In the genomic region with DNA sequence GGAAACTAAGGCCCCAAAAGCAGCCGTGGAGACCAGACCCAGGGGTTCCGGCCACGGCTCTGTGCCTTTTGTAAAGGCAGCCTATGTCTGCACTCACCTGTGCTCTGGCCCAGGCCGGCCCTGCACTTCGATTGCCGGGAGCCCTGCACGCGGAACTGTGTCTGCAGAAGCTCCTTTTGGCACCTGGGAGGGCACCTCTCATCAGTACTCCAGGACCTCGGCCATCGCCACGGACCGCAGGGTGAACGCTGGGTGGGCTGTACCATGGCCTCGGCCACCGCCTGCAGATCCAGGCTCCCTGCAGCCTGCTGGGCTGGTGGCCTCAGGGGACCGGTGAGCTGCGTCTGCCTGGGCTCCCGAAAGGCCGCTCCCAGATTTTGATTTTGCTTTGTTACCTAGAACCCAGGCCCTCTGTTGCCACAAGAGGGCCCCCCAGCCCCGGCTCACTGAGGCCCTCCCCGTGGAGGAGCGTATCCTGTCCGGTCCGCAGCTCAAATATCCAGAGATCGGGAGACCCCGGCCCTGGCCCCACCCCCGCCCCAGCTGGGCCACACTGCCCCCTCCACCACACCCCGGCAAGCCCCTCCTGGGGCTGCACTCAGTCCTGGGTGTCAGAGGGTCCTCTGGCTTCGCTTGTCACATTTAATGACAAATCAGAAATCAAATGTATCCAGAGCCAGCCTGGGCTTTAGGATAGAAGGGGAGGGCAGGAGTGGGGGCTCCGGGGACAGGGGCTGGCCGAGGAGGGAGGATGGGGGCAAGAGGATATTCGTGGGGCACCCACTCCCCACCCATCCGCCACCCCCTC, we compare ENCODE assay signal across 7 cellular contexts.
A peak's percentile ranks its signal among the peaks of the same experiment; 100 is the strongest.
DNase-seq lines count a peak whose midpoint lies in the region; ATAC-seq, FAIRE-seq and TF ChIP-seq lines count a peak whose summit lies in the region.

No MANE protein-coding gene starts in this region.

- H3K4me3 ChIP-seq in WI38 (ENCODE audit: low read depth, low read length) (no peak overlapping the region), bronchial epithelial cell (ENCODE audit: low read depth, low read length) (no peak overlapping the region)

- FAIRE-seq in GM12891 (lab: Jason Lieb, UNC) (peak; percentile 28), bronchial epithelial cell (lab: Jason Lieb, UNC) (no peak)

- TF ChIP-seq POLR2A in GM12891 (IDR thresholded peaks at IDR 0.05; ENCODE audit: low read depth, low read length), result no peak
- no peak for TF ChIP-seq POLR2A in GM18505 (IDR thresholded peaks at IDR 0.05; ENCODE audit: borderline replicate concordance, extremely low read depth, insufficient read depth, insufficient read length)

- no peaks in the 10 kb centered on the region for H3K27me3 ChIP-seq in bronchial epithelial cell (ENCODE audit: control insufficient read depth, insufficient read depth, low read length)

- TF ChIP-seq CTCF in WI38 (IDR thresholded peaks at IDR 0.05; ENCODE audit: low read depth, low read length), result peak; percentile 52
- TF ChIP-seq CTCF in bronchial epithelial cell (IDR thresholded peaks at IDR 0.05; ENCODE audit: insufficient read depth, low read length, severe bottlenecking), result peak; percentile 93

- intact Hi-C loops in left colon (cut with DNase I, micrococcal nuclease), result no loop called here

- H3K36me3 ChIP-seq in bronchial epithelial cell (ENCODE audit: control insufficient read depth, insufficient read depth, low read length), result no peaks in the 10 kb centered on the region

- peak; percentile 99 for ATAC-seq in left colon
- no peak for ATAC-seq in GM18505 (IDR thresholded peaks at IDR 0.05; ENCODE audit: unreplicated experiment)

- peak; percentile 95 for DNase-seq in GM12891 (ENCODE audit: insufficient read length, low spot score)
- DNase-seq in NCI-H2107 treated with DMSO at 0.1 percent for 48 hours (lab: John Stamatoyannopoulos, UW; ENCODE audit: unreplicated experiment), result peak; percentile 68
- peak; percentile 16 for DNase-seq in bronchial epithelial cell (ENCODE audit: low read depth)
- peak; percentile 63 to 86 for DNase-seq in left colon
- DNase-seq in stimulated activated CD4-positive, alpha-beta T cell treated with anti-CD3 and anti-CD28 coated beads, Interleukin-1b, Interleukin-23, amount 100 ng/mL, for 4 hours (ENCODE audit: low read depth in 2 of 2), result peak; percentile 60 to 65

TF ChIP-seq in GM12891, 5 proteins besides CTCF, POLR2A, EP300 and RAD21:
- no peak for TF ChIP-seq POU2F2 (IDR thresholded peaks at IDR 0.05; ENCODE audit: low read depth, low read length)
- TF ChIP-seq TAF1 (IDR thresholded peaks at IDR 0.05; ENCODE audit: low read depth, low read length), result no peak
- no peak for TF ChIP-seq POLR2AphosphoS5 (IDR thresholded peaks at IDR 0.05; ENCODE audit: low read depth, low read length)
- no peak for TF ChIP-seq PAX5 (IDR thresholded peaks at IDR 0.05; ENCODE audit: insufficient read depth, low read length, severe bottlenecking)
- TF ChIP-seq SPI1 (IDR thresholded peaks at IDR 0.05; ENCODE audit: low read depth, low read length), result no peak

Comparison
In these comparisons a context has a peak if more than half of its experiments do, and no peak if none do; other contexts are left out.
1. DNase-seq: peak in every context shown above with its lines; median percentile 95 in GM12891; 74 in left colon; 68 in NCI-H2107 treated with DMSO at 0.1 percent for 48 hours; 62 in stimulated activated CD4-positive, alpha-beta T cell treated with anti-CD3 and anti-CD28 coated beads, Interleukin-1b, Interleukin-23, amount 100 ng/mL, for 4 hours; 16 in bronchial epithelial cell.